1 cellular context compared by ENCODE assay signal in genomic region chr22:27719535-27720227, GRCh38.
TF ChIP-seq lines count a peak whose summit lies in the region.

No MANE protein-coding gene starts in this region.

TF ChIP-seq in K562, 482 proteins besides CTCF, POLR2A, EP300 and RAD21 (continued from another document and continues in another):
- peak; percentile 10 for TF ChIP-seq PRDM10 (IDR thresholded peaks at IDR 0.05; ENCODE audit: partially characterized antibody)
- 0 out of 2 replicates have a peak, but pooled peaks have one; percentile 32 for TF ChIP-seq ZNF76 (CRISPR knock-in tag; IDR thresholded peaks at IDR 0.05; ENCODE audit: borderline replicate concordance)
- no peak for TF ChIP-seq NELFE (IDR thresholded peaks at IDR 0.05; ENCODE audit: insufficient read depth, insufficient read length)
- TF ChIP-seq ZNF347 (CRISPR knock-in tag; IDR thresholded peaks at IDR 0.05; ENCODE audit: low read depth), result no peak
- TF ChIP-seq ZNF589 (CRISPR knock-in tag; IDR thresholded peaks at IDR 0.05; ENCODE audit: low read depth), result peak; percentile 55; the same call in 1 of the 2 replicates
- no peak for TF ChIP-seq PHB2 (IDR thresholded peaks at IDR 0.05; ENCODE audit: low read depth)
- TF ChIP-seq, protein P1, sequence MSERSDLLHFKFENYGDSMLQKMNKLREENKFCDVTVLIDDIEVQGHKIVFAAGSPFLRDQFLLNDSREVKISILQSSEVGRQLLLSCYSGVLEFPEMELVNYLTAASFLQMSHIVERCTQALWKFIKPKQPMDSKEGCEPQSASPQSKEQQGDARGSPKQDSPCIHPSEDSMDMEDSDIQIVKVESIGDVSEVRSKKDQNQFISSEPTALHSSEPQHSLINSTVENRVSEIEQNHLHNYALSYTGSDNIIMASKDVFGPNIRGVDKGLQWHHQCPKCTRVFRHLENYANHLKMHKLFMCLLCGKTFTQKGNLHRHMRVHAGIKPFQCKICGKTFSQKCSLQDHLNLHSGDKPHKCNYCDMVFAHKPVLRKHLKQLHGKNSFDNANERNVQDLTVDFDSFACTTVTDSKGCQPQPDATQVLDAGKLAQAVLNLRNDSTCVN (CRISPR knock-in tag; IDR thresholded peaks at IDR 0.05), result no peak
- no peak for TF ChIP-seq CAMTA2 (CRISPR knock-in tag; conservative IDR thresholded peaks at IDR 0.05)
- TF ChIP-seq, protein P2, sequence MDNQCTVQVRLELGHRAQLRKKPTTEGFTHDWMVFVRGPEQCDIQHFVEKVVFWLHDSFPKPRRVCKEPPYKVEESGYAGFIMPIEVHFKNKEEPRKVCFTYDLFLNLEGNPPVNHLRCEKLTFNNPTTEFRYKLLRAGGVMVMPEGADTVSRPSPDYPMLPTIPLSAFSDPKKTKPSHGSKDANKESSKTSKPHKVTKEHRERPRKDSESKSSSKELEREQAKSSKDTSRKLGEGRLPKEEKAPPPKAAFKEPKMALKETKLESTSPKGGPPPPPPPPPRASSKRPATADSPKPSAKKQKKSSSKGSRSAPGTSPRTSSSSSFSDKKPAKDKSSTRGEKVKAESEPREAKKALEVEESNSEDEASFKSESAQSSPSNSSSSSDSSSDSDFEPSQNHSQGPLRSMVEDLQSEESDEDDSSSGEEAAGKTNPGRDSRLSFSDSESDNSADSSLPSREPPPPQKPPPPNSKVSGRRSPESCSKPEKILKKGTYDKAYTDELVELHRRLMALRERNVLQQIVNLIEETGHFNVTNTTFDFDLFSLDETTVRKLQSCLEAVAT (IDR thresholded peaks at IDR 0.05), result 0 out of 4 replicates have a peak, but pooled peaks of 1 of the 2 experiments have one; percentile 20
- 0 out of 2 replicates have a peak, but pooled peaks have one; percentile 15 for TF ChIP-seq EP400 (IDR thresholded peaks at IDR 0.05)
- TF ChIP-seq HCFC1 (IDR thresholded peaks at IDR 0.05; ENCODE audit: low read depth, low read length), result no peak
- TF ChIP-seq SMARCE1 (IDR thresholded peaks at IDR 0.05), result no peak
- no peak for TF ChIP-seq RREB1 (CRISPR knock-in tag; IDR thresholded peaks at IDR 0.05)
- TF ChIP-seq DMBX1 (CRISPR knock-in tag; IDR thresholded peaks at IDR 0.05; ENCODE audit: borderline replicate concordance), result peak; percentile 56; the same call in 1 of the 2 replicates
- TF ChIP-seq SMARCC2 (IDR thresholded peaks at IDR 0.05; ENCODE audit: low read depth), result no peak
- TF ChIP-seq, protein P3, sequence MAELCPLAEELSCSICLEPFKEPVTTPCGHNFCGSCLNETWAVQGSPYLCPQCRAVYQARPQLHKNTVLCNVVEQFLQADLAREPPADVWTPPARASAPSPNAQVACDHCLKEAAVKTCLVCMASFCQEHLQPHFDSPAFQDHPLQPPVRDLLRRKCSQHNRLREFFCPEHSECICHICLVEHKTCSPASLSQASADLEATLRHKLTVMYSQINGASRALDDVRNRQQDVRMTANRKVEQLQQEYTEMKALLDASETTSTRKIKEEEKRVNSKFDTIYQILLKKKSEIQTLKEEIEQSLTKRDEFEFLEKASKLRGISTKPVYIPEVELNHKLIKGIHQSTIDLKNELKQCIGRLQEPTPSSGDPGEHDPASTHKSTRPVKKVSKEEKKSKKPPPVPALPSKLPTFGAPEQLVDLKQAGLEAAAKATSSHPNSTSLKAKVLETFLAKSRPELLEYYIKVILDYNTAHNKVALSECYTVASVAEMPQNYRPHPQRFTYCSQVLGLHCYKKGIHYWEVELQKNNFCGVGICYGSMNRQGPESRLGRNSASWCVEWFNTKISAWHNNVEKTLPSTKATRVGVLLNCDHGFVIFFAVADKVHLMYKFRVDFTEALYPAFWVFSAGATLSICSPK (IDR thresholded peaks at IDR 0.05; ENCODE audit: borderline replicate concordance), result no peak
- TF ChIP-seq FIP1L1 (IDR thresholded peaks at IDR 0.05; ENCODE audit: low read depth, low read length, poor library complexity, severe bottlenecking), result no peak
- TF ChIP-seq GTF2E2 (tag; IDR thresholded peaks at IDR 0.05), result no peak
- TF ChIP-seq, protein P4, sequence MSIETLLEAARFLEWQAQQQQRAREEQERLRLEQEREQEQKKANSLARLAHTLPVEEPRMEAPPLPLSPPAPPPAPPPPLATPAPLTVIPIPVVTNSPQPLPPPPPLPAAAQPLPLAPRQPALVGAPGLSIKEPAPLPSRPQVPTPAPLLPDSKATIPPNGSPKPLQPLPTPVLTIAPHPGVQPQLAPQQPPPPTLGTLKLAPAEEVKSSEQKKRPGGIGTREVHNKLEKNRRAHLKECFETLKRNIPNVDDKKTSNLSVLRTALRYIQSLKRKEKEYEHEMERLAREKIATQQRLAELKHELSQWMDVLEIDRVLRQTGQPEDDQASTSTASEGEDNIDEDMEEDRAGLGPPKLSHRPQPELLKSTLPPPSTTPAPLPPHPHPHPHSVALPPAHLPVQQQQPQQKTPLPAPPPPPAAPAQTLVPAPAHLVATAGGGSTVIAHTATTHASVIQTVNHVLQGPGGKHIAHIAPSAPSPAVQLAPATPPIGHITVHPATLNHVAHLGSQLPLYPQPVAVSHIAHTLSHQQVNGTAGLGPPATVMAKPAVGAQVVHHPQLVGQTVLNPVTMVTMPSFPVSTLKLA (conservative IDR thresholded peaks at IDR 0.05), result peak; percentile 21 to 22; a peak in 2 of 4 replicates
- no peak for TF ChIP-seq ZNF717 (CRISPR knock-in tag; IDR thresholded peaks at IDR 0.05)
- peak; percentile 77 to 81 for TF ChIP-seq E2F6 (IDR thresholded peaks at IDR 0.05; ENCODE audit: borderline replicate concordance in 1 of 2, extremely low read depth in 1 of 2, insufficient read depth in 1 of 2, insufficient read length in 1 of 2, low read depth in 1 of 2, low read length in 1 of 2, poor library complexity in 1 of 2, severe bottlenecking in 1 of 2)
- TF ChIP-seq ZNF395 (CRISPR knock-in tag; IDR thresholded peaks at IDR 0.05), result 0 out of 2 replicates have a peak, but pooled peaks have one; percentile 77
- TF ChIP-seq, protein P5, sequence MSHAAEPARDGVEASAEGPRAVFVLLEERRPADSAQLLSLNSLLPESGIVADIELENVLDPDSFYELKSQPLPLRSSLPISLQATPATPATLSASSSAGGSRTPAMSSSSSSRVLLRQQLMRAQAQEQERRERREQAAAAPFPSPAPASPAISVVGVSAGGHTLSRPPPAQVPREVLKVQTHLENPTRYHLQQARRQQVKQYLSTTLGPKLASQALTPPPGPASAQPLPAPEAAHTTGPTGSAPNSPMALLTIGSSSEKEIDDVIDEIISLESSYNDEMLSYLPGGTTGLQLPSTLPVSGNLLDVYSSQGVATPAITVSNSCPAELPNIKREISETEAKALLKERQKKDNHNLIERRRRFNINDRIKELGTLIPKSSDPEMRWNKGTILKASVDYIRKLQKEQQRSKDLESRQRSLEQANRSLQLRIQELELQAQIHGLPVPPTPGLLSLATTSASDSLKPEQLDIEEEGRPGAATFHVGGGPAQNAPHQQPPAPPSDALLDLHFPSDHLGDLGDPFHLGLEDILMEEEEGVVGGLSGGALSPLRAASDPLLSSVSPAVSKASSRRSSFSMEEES (CRISPR knock-in tag; IDR thresholded peaks at IDR 0.05), result peak; percentile 44
